Comparison of ENCODE assay signal across 22 cellular contexts in the genomic region with DNA sequence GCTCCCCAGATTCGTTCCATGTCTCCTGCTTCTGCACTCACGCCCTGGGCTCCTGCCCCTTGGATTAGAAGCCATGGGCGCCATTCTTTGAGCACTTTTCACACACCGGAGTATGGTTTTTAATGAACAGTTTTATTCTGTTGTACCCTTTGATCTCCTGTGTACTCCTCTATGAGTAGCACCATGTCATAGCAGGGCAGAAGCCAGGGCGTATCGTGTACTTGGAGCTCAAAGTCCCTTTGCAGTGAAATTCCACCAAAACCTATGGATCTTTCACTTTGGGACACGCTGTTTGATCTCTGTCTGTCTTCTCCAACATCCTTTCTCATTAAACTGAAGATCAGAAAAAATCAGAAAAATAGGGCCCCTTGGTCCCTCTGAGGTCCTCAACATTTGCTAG.
"Had no signal": no experiment of that assay in that cellular context is flagged by ENCODE, and none has a peak within 500 bp of the region (broad histone marks: within the 10 kb centered on the region; RNA-seq: fewer than 3 reads in every experiment).

No MANE protein-coding gene starts in this region.

- H3K9me3 ChIP-seq: adrenal gland, Peyer's patch, SJCRH30, SK-N-SH had no signal

- H3K27me3 ChIP-seq: adrenal gland, Peyer's patch, SJCRH30 had no signal

- H3K4me1 Mint-ChIP-seq: activated naive CD8-positive, alpha-beta T cell treated with anti-CD3 and anti-CD28 coated beads, Interleukin-2, amount 10 ng/mL, durations not matched to agents 7 days and 5 days had no signal

- H3K27ac ChIP-seq: adrenal gland, Peyer's patch, RWPE1, SJCRH30 had no signal

- H3K36me3 ChIP-seq: adrenal gland, Peyer's patch, SJCRH30 had no signal

- H3K4me3 ChIP-seq: adrenal gland, Peyer's patch, SJCRH30 had no signal

- H3K9me3 Mint-ChIP-seq: activated CD8-positive, alpha-beta T cell treated with anti-CD3 and anti-CD28 coated beads for 36 hours; activated naive CD8-positive, alpha-beta T cell treated with anti-CD3 and anti-CD28 coated beads, Interleukin-2, amount 10 ng/mL, durations not matched to agents 7 days and 5 days; activated T-cell treated with anti-CD3 and anti-CD28 coated beads, Interleukin-2, amount 50 U/mL, for 72 hours; T-helper 2 cell treated with Interferon-gamma antibody and Interleukin-4, amounts not matched to agents 5 μg/mL and 100 μg/mL, for 36 hours had no signal

- ATAC-seq: activated CD4-positive, CD25-positive, alpha-beta regulatory T cell treated with anti-CD3 and anti-CD28 coated beads, Interleukin-2, amount 50 U/mL, for 24 hours; activated CD8-positive, alpha-beta T cell treated with anti-CD3 and anti-CD28 coated beads for 36 hours; activated T-cell treated with anti-CD3 and anti-CD28 coated beads, Interleukin-2, amount 50 U/mL, for 72 hours had no signal

- H3K4me3 Mint-ChIP-seq: activated CD8-positive, alpha-beta T cell treated with anti-CD3 and anti-CD28 coated beads for 36 hours; activated naive CD8-positive, alpha-beta T cell treated with anti-CD3 and anti-CD28 coated beads, Interleukin-2, amount 10 ng/mL, durations not matched to agents 7 days and 5 days; activated T-cell treated with anti-CD3 and anti-CD28 coated beads, Interleukin-2, amount 50 U/mL, for 72 hours; T-helper 2 cell treated with Interferon-gamma antibody and Interleukin-4, amounts not matched to agents 5 μg/mL and 100 μg/mL, for 36 hours had no signal

- H3K27ac Mint-ChIP-seq: activated CD8-positive, alpha-beta T cell treated with anti-CD3 and anti-CD28 coated beads for 36 hours; activated naive CD8-positive, alpha-beta T cell treated with anti-CD3 and anti-CD28 coated beads, Interleukin-2, amount 10 ng/mL, durations not matched to agents 7 days and 5 days; activated T-cell treated with anti-CD3 and anti-CD28 coated beads, Interleukin-2, amount 50 U/mL, for 72 hours; T-helper 2 cell treated with Interferon-gamma antibody and Interleukin-4, amounts not matched to agents 5 μg/mL and 100 μg/mL, for 36 hours had no signal

- H3K27me3 Mint-ChIP-seq: activated CD8-positive, alpha-beta T cell treated with anti-CD3 and anti-CD28 coated beads for 36 hours; activated naive CD8-positive, alpha-beta T cell treated with anti-CD3 and anti-CD28 coated beads, Interleukin-2, amount 10 ng/mL, durations not matched to agents 7 days and 5 days had no signal

- H3K36me3 Mint-ChIP-seq: activated naive CD8-positive, alpha-beta T cell treated with anti-CD3 and anti-CD28 coated beads, Interleukin-2, amount 10 ng/mL, durations not matched to agents 7 days and 5 days had no signal

- H3K9ac ChIP-seq: SK-N-SH had no signal

- H3K4me2 ChIP-seq: SK-N-SH had no signal

- H3K4me1 ChIP-seq: Peyer's patch had no signal

- H3K9me2 ChIP-seq: SK-N-SH had no signal

- DNase-seq: activated CD4-positive, alpha-beta T cell treated with anti-CD3 and anti-CD28 coated beads for 4 hours; activated CD8-positive, alpha-beta memory T cell treated with anti-CD3 and anti-CD28 coated beads, Interleukin-2, amount 50 U/mL, for 4 hours; activated CD8-positive, alpha-beta T cell treated with anti-CD3 and anti-CD28 coated beads for 36 hours; activated naive CD4-positive, alpha-beta T cell treated with anti-CD3 and anti-CD28 coated beads, Interleukin-2, amount 50 U/mL, for 16 hours; activated naive CD8-positive, alpha-beta T cell treated with anti-CD3 and anti-CD28 coated beads, Interleukin-2, amount 10 ng/mL, durations not matched to agents 7 days and 5 days; activated T-cell treated with anti-CD3 and anti-CD28 coated beads, Interleukin-2, amount 50 U/mL, for 72 hours; adrenal gland; anterior cingulate cortex; Kasumi-1; NCI-H1105 treated with DMSO at 0.1 percent for 48 hours; NCI-H1436 treated with DMSO at 0.1 percent for 48 hours; NCI-H187 treated with DMSO at 0.1 percent for 48 hours; NCI-H2081 treated with DMSO at 0.1 percent for 48 hours; NCI-H446 treated with DMSO at 0.1 percent for 48 hours; NCI-H526 treated with DMSO at 0.1 percent for 48 hours; Peyer's patch; Right ventricle myocardium superior; SJCRH30; SK-N-SH had no signal
